ENCODE assay signal across 8 cellular contexts in genomic region chr7:108570146-108570755, GRCh38. TPM values are rescaled to one million over a fixed set of nuclear protein-coding genes. Genes with fewer than 3 reads are reported as not detected.
DNase-seq lines count a peak whose midpoint lies in the region; ATAC-seq and TF ChIP-seq lines count a peak whose summit lies in the region.

No MANE protein-coding gene starts in this region.

- H3K4me3 ChIP-seq in AG09309 (ENCODE audit: control insufficient read depth, low read depth, low read length), result peak overlapping the region; percentile 90
- peak overlapping the region; percentile 78 to 96 (median 92) for H3K4me3 ChIP-seq in subcutaneous abdominal adipose tissue (ENCODE audit: low read depth in 1 of 5, low read length in 5 of 5)

- peak overlapping the region; percentile 98 for H3K4me3 Mint-ChIP-seq in activated T-cell treated with anti-CD3 and anti-CD28 coated beads, Interleukin-2, amount 50 U/mL, for 24 hours
- H3K4me3 Mint-ChIP-seq in natural killer cell, result peak overlapping the region; percentile 94

- intact Hi-C loops in natural killer cell (cut with micrococcal nuclease), result no loop called here

- no peak for DNase-seq in AG09309 (ENCODE audit: low read depth)
- DNase-seq in NCI-H82 treated with DMSO at 0.1 percent for 48 hours (lab: John Stamatoyannopoulos, UW; ENCODE audit: unreplicated experiment), result peak; percentile 24
- peak; percentile 61 for DNase-seq in activated T-cell treated with anti-CD3 and anti-CD28 coated beads, Interleukin-2, amount 50 U/mL, for 24 hours
- DNase-seq in fibroblast of gingiva (ENCODE audit: low read depth), result peak; percentile 38
- DNase-seq in natural killer cell, result no peak

- H3K36me3 ChIP-seq in subcutaneous abdominal adipose tissue (ENCODE audit: control insufficient read depth in 5 of 5, insufficient read depth in 5 of 5, low read length in 5 of 5), result peaks cover 3 to 18% (median 4%) of the 10 kb centered on the region in 5 donors

- no peaks in the 10 kb centered on the region for H3K9me3 ChIP-seq in subcutaneous abdominal adipose tissue (ENCODE audit: control insufficient read depth in 5 of 5, low read length in 5 of 5)

- H3K9me3 Mint-ChIP-seq in activated T-cell treated with anti-CD3 and anti-CD28 coated beads, Interleukin-2, amount 50 U/mL, for 24 hours, result peaks cover 2% of the 10 kb centered on the region
- no peaks in the 10 kb centered on the region for H3K9me3 Mint-ChIP-seq in natural killer cell

- H3K9ac ChIP-seq in subcutaneous abdominal adipose tissue (ENCODE audit: low read length in 5 of 5), result peak overlapping the region; percentile 78 to 98 (median 97)

- peaks cover 83% of the 10 kb centered on the region for H3K36me3 Mint-ChIP-seq in activated T-cell treated with anti-CD3 and anti-CD28 coated beads, Interleukin-2, amount 50 U/mL, for 24 hours (ENCODE audit: low read depth)
- H3K36me3 Mint-ChIP-seq in natural killer cell, result no peaks in the 10 kb centered on the region

- peaks cover 0 to 46% (median 30%) of the 10 kb centered on the region in 5 donors for H3K4me1 ChIP-seq in subcutaneous abdominal adipose tissue (ENCODE audit: control insufficient read depth in 5 of 5, insufficient read depth in 5 of 5, low read length in 5 of 5)

- H3K4me1 Mint-ChIP-seq in activated T-cell treated with anti-CD3 and anti-CD28 coated beads, Interleukin-2, amount 50 U/mL, for 24 hours (ENCODE audit: low read depth), result peaks cover 57% of the 10 kb centered on the region
- peaks cover 47 to 60% of the 10 kb centered on the region in 2 donors for H3K4me1 Mint-ChIP-seq in natural killer cell

- H3K27me3 ChIP-seq in subcutaneous abdominal adipose tissue (ENCODE audit: control insufficient read depth in 5 of 5, insufficient read depth in 4 of 5, low read length in 5 of 5), result no peaks in the 10 kb centered on the region

- peak overlapping the region; percentile 100 for H3K27ac Mint-ChIP-seq in activated T-cell treated with anti-CD3 and anti-CD28 coated beads, Interleukin-2, amount 50 U/mL, for 24 hours
- peak overlapping the region; percentile 98 to 100 for H3K27ac Mint-ChIP-seq in natural killer cell

- no peak for TF ChIP-seq CTCF in AG09309 (IDR thresholded peaks at IDR 0.05; ENCODE audit: control insufficient read depth, insufficient read depth, low read depth, low read length, missing control alignments)
- no peak for TF ChIP-seq CTCF in natural killer cell (IDR thresholded peaks at IDR 0.05)

- H3K27me3 Mint-ChIP-seq in activated T-cell treated with anti-CD3 and anti-CD28 coated beads, Interleukin-2, amount 50 U/mL, for 24 hours, result no peaks in the 10 kb centered on the region
- no peaks in the 10 kb centered on the region for H3K27me3 Mint-ChIP-seq in natural killer cell (ENCODE audit: low read depth in 2 of 2)

- ATAC-seq in GM18909 (IDR thresholded peaks at IDR 0.05; ENCODE audit: poor library complexity, unreplicated experiment) (peak; percentile 25), HG03175 (IDR thresholded peaks at IDR 0.05; ENCODE audit: unreplicated experiment) (peak; percentile 17), natural killer cell (peak in 1 of 3 donors; percentile 2)

- peak overlapping the region; percentile 100 for H3K27ac ChIP-seq in subcutaneous abdominal adipose tissue (ENCODE audit: low read depth, low read length)

RNA-seq across cellular contexts. Expression of gene DNAJB9, which starts 0.6 kb away (rescaled TPM):
- total RNA-seq in natural killer cell, result 10 to 100 TPM; 33.9 to 44.5 (median 43.1) TPM

RNA-seq across cellular contexts. Expression of gene THAP5, which starts 0.7 kb away (rescaled TPM):
- total RNA-seq in natural killer cell, result 10 to 100 TPM; 13.8 to 21.0 (median 19.1) TPM

RNA-seq across cellular contexts. Expression of gene PNPLA8, which starts 44.3 kb away (rescaled TPM):
- 10 to 100 TPM; 68.6 to 80.2 (median 68.9) TPM for total RNA-seq in natural killer cell

Comparison
In these comparisons a context has a peak if more than half of its experiments do, and no peak if none do; other contexts are left out.
1. DNase-seq: peak in NCI-H82 treated with DMSO at 0.1 percent for 48 hours (single experiment), activated T-cell treated with anti-CD3 and anti-CD28 coated beads, Interleukin-2, amount 50 U/mL, for 24 hours (single experiment) and fibroblast of gingiva (single experiment); none in AG09309 (single experiment) and natural killer cell (single experiment).